In genomic region chr22:50282361-50283144, GRCh38 we compare ENCODE assay signal across 11 cellular contexts. TPM values are rescaled to one million over a fixed set of nuclear protein-coding genes. Genes with fewer than 3 reads are reported as not detected.
DNase-seq lines count a peak whose midpoint lies in the region; ATAC-seq and TF ChIP-seq lines count a peak whose summit lies in the region.
"Had no signal": no experiment of that assay in that cellular context is flagged by ENCODE, and none has a peak within 500 bp of the region (broad histone marks: within the 10 kb centered on the region; RNA-seq: fewer than 3 reads in every experiment).

No MANE protein-coding gene starts in this region.

- peaks cover 0 to 95% (median 91%) of the 10 kb centered on the region in 9 donors for H3K36me3 ChIP-seq in heart left ventricle

- H3K4me1 ChIP-seq in heart left ventricle: peaks cover 0 to 15% (median 1%) of the 10 kb centered on the region in 12 donors

- TF ChIP-seq POLR2A in heart left ventricle (IDR thresholded peaks at IDR 0.05): no peak

- H3K9me3 ChIP-seq in heart left ventricle: no peaks in the 10 kb centered on the region

- ATAC-seq in heart left ventricle: peak in 3 of 4 donors; percentile 1 to 41 (median 31)

- DNase-seq in ELF-1 (ENCODE audit: low read depth, low spot score) (peak; percentile 61), SW 1271 (lab: John Stamatoyannopoulos, UW) (peak; percentile 25 to 60), heart left ventricle (no peak), renal cortical epithelial cell (ENCODE audit: low read depth) (peak; percentile 84), NCI-H2107 treated with DMSO at 0.1 percent for 48 hours (lab: John Stamatoyannopoulos, UW; ENCODE audit: unreplicated experiment) (no peak), NCI-H524 (lab: John Stamatoyannopoulos, UW) (no peak), NCI-H345 treated with DMSO at 0.1 percent for 48 hours (lab: John Stamatoyannopoulos, UW; ENCODE audit: unreplicated experiment) (no peak)
- no peak for DNase-seq in activated CD4-positive, alpha-beta T cell treated with anti-CD3 and anti-CD28 coated beads for 4 hours
- DNase-seq: DND-41; effector memory CD4-positive, alpha-beta T cell; NCI-H1105 treated with DMSO at 0.1 percent for 48 hours had no signal

- H3K27ac ChIP-seq in heart left ventricle: peak overlapping the region in 2 of 12 donors; percentile 32 to 41

- no peaks in the 10 kb centered on the region for H3K27me3 ChIP-seq in heart left ventricle

- H3K4me3 ChIP-seq in heart left ventricle: no peak overlapping the region

- intact Hi-C loops in heart left ventricle (cut with DNase I): no loop called here

- no peak for TF ChIP-seq CTCF in heart left ventricle (IDR thresholded peaks at IDR 0.05)

- 76 to 83% (median 82%) methylated on average over 27 to 44 of the region's 44 CpGs for WGBS in heart left ventricle, 4 donors

RNA-seq across cellular contexts. Expression of gene MAPK11, which starts 12.4 kb away (rescaled TPM):
- total RNA-seq in heart left ventricle (10 to 100 TPM in 1 of 9 donors, 1 to 10 TPM in 8; 5.0 to 12.1 (median 7.0) TPM), renal cortical epithelial cell (9.9 and 10.2 TPM in 2 replicates)
- 1 to 10 TPM; 7.8 to 9.9 TPM for polyA plus RNA-seq in heart left ventricle

RNA-seq across cellular contexts. Expression of gene MAPK12, which starts 21.1 kb away (rescaled TPM):
- total RNA-seq in heart left ventricle (10 to 100 TPM; 12.2 to 18.0 (median 15.5) TPM), renal cortical epithelial cell (22.0 and 26.0 TPM in 2 replicates)
- polyA plus RNA-seq in heart left ventricle: 10 to 100 TPM; 11.6 to 17.9 TPM

RNA-seq across cellular contexts. Expression of gene PLXNB2, which starts 24.9 kb away (rescaled TPM):
- total RNA-seq in heart left ventricle (100 to 1,000 TPM in 2 of 9 donors, 10 to 100 TPM in 7; 44.4 to 139 (median 57.9) TPM), renal cortical epithelial cell (98.8 and 582 TPM in 2 replicates)
- polyA plus RNA-seq in heart left ventricle: 10 to 100 TPM; 35.1 to 40.3 TPM

RNA-seq across cellular contexts. Expression of gene HDAC10, which starts 31.5 kb away (rescaled TPM):
- total RNA-seq in heart left ventricle: 10 to 100 TPM in 6 of 9 donors, 1 to 10 TPM in 3; 6.8 to 22.4 (median 10.9) TPM
- polyA plus RNA-seq in heart left ventricle: 1 to 10 TPM; 6.2 to 10.0 TPM
- 19.8 and 48.9 TPM in 2 replicates for total RNA-seq in renal cortical epithelial cell

RNA-seq across cellular contexts. Expression of gene TUBGCP6, which starts 37.7 kb away (rescaled TPM):
- total RNA-seq in heart left ventricle (10 to 100 TPM; 14.1 to 28.8 (median 18.1) TPM), renal cortical epithelial cell (26.2 and 34.5 TPM in 2 replicates)
- polyA plus RNA-seq in heart left ventricle: 10 to 100 TPM; 11.6 to 17.7 TPM

Comparison
In these comparisons a context has a peak if more than half of its experiments do, and no peak if none do; other contexts are left out.
1. DNase-seq: peak in ELF-1 (single experiment), SW 1271 (2 of 2) and renal cortical epithelial cell (single experiment); none in heart left ventricle (0 of 5), activated CD4-positive, alpha-beta T cell treated with anti-CD3 and anti-CD28 coated beads for 4 hours (0 of 2), NCI-H2107 treated with DMSO at 0.1 percent for 48 hours (single experiment), NCI-H524 (0 of 2) and NCI-H345 treated with DMSO at 0.1 percent for 48 hours (single experiment).